Comparison of ENCODE assay signal across 9 cellular contexts in genomic region chr4:105059337-105059736, GRCh38.
DNase-seq lines count a peak whose midpoint lies in the region; ATAC-seq and TF ChIP-seq lines count a peak whose summit lies in the region.
"Had no signal": no experiment of that assay in that cellular context is flagged by ENCODE, and none has a peak within 500 bp of the region (broad histone marks: within the 10 kb centered on the region; RNA-seq: fewer than 3 reads in every experiment).

No MANE protein-coding gene starts in this region.

- peak overlapping the region; percentile 4 for H3K4me3 Mint-ChIP-seq in natural killer cell treated with Interleukin-12 subunit alpha and Interleukin-12 subunit beta and Interleukin-15 and Interleukin-18, amount 100 ng/mL, for 72 hours
- H3K4me3 Mint-ChIP-seq in natural killer cell, result no peak overlapping the region
- H3K4me3 Mint-ChIP-seq in T-helper 2 cell treated with Interferon-gamma antibody and Interleukin-4, amounts not matched to agents 5 μg/mL and 100 μg/mL, for 36 hours, result no peak overlapping the region
- peak overlapping the region in 1 of 2 donors; percentile 65 for H3K4me3 Mint-ChIP-seq in stimulated activated naive CD8-positive, alpha-beta T cell treated with anti-CD3 and anti-CD28 coated beads, Interleukin-15, amount 100 ng/mL, for 72 hours

- no peak for TF ChIP-seq POLR2A in thyroid gland (IDR thresholded peaks at IDR 0.05)

- no peak for DNase-seq in natural killer cell treated with Interleukin-12 subunit alpha and Interleukin-12 subunit beta and Interleukin-15 and Interleukin-18, amount 100 ng/mL, for 72 hours (ENCODE audit: low spot score)
- DNase-seq in natural killer cell, result no peak
- DNase-seq in T-helper 2 cell treated with Interferon-gamma antibody and Interleukin-4, amounts not matched to agents 5 μg/mL and 100 μg/mL, for 36 hours (ENCODE audit: low spot score), result peak; percentile 16
- peak in 1 of 2 donors; percentile 15 for DNase-seq in stimulated activated naive CD8-positive, alpha-beta T cell treated with anti-CD3 and anti-CD28 coated beads, Interleukin-15, amount 100 ng/mL, for 72 hours
- DNase-seq in KG1 (lab: John Stamatoyannopoulos, UW), result no peak
- no peak for DNase-seq in thyroid gland
- DNase-seq in middle frontal gyrus (ENCODE audit: extremely low spot score, low spot score), result no peak

- H3K4me3 ChIP-seq in thyroid gland (replicated peaks in 1 of 3), result no peak overlapping the region

- intact Hi-C loops in natural killer cell (cut with micrococcal nuclease) (no loop called here), thyroid gland (cut with DNase I) (no loop called here)

- no peaks in the 10 kb centered on the region for H3K9me3 Mint-ChIP-seq in natural killer cell treated with Interleukin-12 subunit alpha and Interleukin-12 subunit beta and Interleukin-15 and Interleukin-18, amount 100 ng/mL, for 72 hours
- H3K9me3 Mint-ChIP-seq in natural killer cell, result no peaks in the 10 kb centered on the region
- no peaks in the 10 kb centered on the region for H3K9me3 Mint-ChIP-seq in T-helper 2 cell treated with Interferon-gamma antibody and Interleukin-4, amounts not matched to agents 5 μg/mL and 100 μg/mL, for 36 hours
- peaks cover 0 to under 1% of the 10 kb centered on the region in 2 donors for H3K9me3 Mint-ChIP-seq in stimulated activated naive CD8-positive, alpha-beta T cell treated with anti-CD3 and anti-CD28 coated beads, Interleukin-15, amount 100 ng/mL, for 72 hours

- H3K36me3 ChIP-seq in thyroid gland, result no peaks in the 10 kb centered on the region

- TF ChIP-seq CTCF in natural killer cell (IDR thresholded peaks at IDR 0.05) (no peak), thyroid gland (IDR thresholded peaks at IDR 0.05) (no peak)

- no peaks in the 10 kb centered on the region for H3K27me3 ChIP-seq in thyroid gland

- H3K27ac ChIP-seq in thyroid gland, result no peak overlapping the region

- peak in 1 of 2 donors; percentile 55 for ATAC-seq in natural killer cell treated with Interleukin-12 subunit alpha and Interleukin-12 subunit beta and Interleukin-15 and Interleukin-18, amount 100 ng/mL, for 72 hours
- no peak for ATAC-seq in natural killer cell
- peak; percentile 28 for ATAC-seq in HG02973 (IDR thresholded peaks at IDR 0.05; ENCODE audit: unreplicated experiment)
- ATAC-seq in stimulated activated naive CD8-positive, alpha-beta T cell treated with anti-CD3 and anti-CD28 coated beads, Interleukin-15, amount 100 ng/mL, for 72 hours, result peak; percentile 48
- ATAC-seq: Panc1 had no signal

- H3K9me3 ChIP-seq in thyroid gland, result no peaks in the 10 kb centered on the region

- peaks cover 36 to 44% of the 10 kb centered on the region in 2 donors for H3K4me1 Mint-ChIP-seq in natural killer cell treated with Interleukin-12 subunit alpha and Interleukin-12 subunit beta and Interleukin-15 and Interleukin-18, amount 100 ng/mL, for 72 hours (ENCODE audit: low read depth in 2 of 2)
- peaks cover 17% of the 10 kb centered on the region in 2 donors for H3K4me1 Mint-ChIP-seq in natural killer cell
- H3K4me1 Mint-ChIP-seq in T-helper 2 cell treated with Interferon-gamma antibody and Interleukin-4, amounts not matched to agents 5 μg/mL and 100 μg/mL, for 36 hours (ENCODE audit: low read depth), result peaks cover 34% of the 10 kb centered on the region
- H3K4me1 Mint-ChIP-seq in stimulated activated naive CD8-positive, alpha-beta T cell treated with anti-CD3 and anti-CD28 coated beads, Interleukin-15, amount 100 ng/mL, for 72 hours, result peaks cover 42% of the 10 kb centered on the region

- H3K27ac Mint-ChIP-seq in natural killer cell treated with Interleukin-12 subunit alpha and Interleukin-12 subunit beta and Interleukin-15 and Interleukin-18, amount 100 ng/mL, for 72 hours, result peak overlapping the region; percentile 38 to 85
- H3K27ac Mint-ChIP-seq in natural killer cell, result peak overlapping the region in 1 of 2 donors; percentile 6
- no peak overlapping the region for H3K27ac Mint-ChIP-seq in T-helper 2 cell treated with Interferon-gamma antibody and Interleukin-4, amounts not matched to agents 5 μg/mL and 100 μg/mL, for 36 hours
- peak overlapping the region in 1 of 2 donors; percentile 94 for H3K27ac Mint-ChIP-seq in stimulated activated naive CD8-positive, alpha-beta T cell treated with anti-CD3 and anti-CD28 coated beads, Interleukin-15, amount 100 ng/mL, for 72 hours

- H3K27me3 Mint-ChIP-seq in natural killer cell treated with Interleukin-12 subunit alpha and Interleukin-12 subunit beta and Interleukin-15 and Interleukin-18, amount 100 ng/mL, for 72 hours, result no peaks in the 10 kb centered on the region
- H3K27me3 Mint-ChIP-seq in natural killer cell (ENCODE audit: low read depth in 2 of 2), result no peaks in the 10 kb centered on the region
- H3K27me3 Mint-ChIP-seq in T-helper 2 cell treated with Interferon-gamma antibody and Interleukin-4, amounts not matched to agents 5 μg/mL and 100 μg/mL, for 36 hours (ENCODE audit: low read depth), result peaks cover 8% of the 10 kb centered on the region
- H3K27me3 Mint-ChIP-seq in stimulated activated naive CD8-positive, alpha-beta T cell treated with anti-CD3 and anti-CD28 coated beads, Interleukin-15, amount 100 ng/mL, for 72 hours, result no peaks in the 10 kb centered on the region

- no peaks in the 10 kb centered on the region for H3K36me3 Mint-ChIP-seq in natural killer cell treated with Interleukin-12 subunit alpha and Interleukin-12 subunit beta and Interleukin-15 and Interleukin-18, amount 100 ng/mL, for 72 hours
- no peaks in the 10 kb centered on the region for H3K36me3 Mint-ChIP-seq in natural killer cell
- no peaks in the 10 kb centered on the region for H3K36me3 Mint-ChIP-seq in T-helper 2 cell treated with Interferon-gamma antibody and Interleukin-4, amounts not matched to agents 5 μg/mL and 100 μg/mL, for 36 hours (ENCODE audit: low read depth)

- H3K4me1 ChIP-seq in thyroid gland, result no peaks in the 10 kb centered on the region

Comparison
In these comparisons a context has a peak if more than half of its experiments do, and no peak if none do; other contexts are left out.
1. ATAC-seq: peak in HG02973 (single experiment) and stimulated activated naive CD8-positive, alpha-beta T cell treated with anti-CD3 and anti-CD28 coated beads, Interleukin-15, amount 100 ng/mL, for 72 hours (single experiment); none in natural killer cell (0 of 3).